Comparison of ENCODE assay signal across 23 cellular contexts in the genomic region with DNA sequence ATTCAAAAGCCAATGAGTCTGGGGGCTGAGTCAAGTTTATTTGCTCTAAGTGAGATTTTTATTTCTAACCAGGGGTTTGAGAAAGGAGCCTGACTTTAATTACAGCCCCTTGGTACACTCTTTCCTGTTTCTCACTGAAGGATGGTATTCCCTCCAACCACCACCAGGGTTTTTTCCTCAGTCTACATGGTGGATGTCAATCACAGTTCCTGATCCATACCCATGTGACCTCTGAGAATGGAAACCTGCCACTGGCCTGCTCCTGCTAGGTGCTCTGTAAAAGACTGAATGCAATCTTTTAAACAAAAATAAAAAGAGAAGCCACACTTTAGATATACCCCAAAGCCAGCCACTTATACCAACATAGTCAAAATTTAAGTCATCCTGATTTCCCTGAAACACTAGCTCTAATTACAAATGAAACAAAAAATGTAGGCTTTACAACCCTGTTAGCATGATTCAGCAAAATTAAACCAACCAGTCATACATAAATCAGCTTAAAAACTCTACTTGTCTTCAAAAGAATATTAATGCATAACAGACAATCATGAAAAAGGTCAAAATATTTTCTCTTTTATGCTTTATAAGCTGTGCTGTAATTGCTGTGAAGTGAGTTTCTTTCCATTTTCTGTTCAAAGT.
DNase-seq lines count a peak whose midpoint lies in the region; ATAC-seq and TF ChIP-seq lines count a peak whose summit lies in the region.
"Had no signal": no experiment of that assay in that cellular context is flagged by ENCODE, and none has a peak within 500 bp of the region (broad histone marks: within the 10 kb centered on the region; RNA-seq: fewer than 3 reads in every experiment).

No MANE protein-coding gene starts in this region.

- no peak for TF ChIP-seq RAD21 in HCT116 (IDR thresholded peaks at IDR 0.05; ENCODE audit: low read depth)

- DNase-seq in HCT116 (ENCODE audit: low read depth, low spot score): peak; percentile 6
- DNase-seq in RKO (ENCODE audit: low spot score): peak; percentile 2
- DNase-seq in iPS-NIHi11 (ENCODE audit: low spot score): peak; percentile 42
- no peak for DNase-seq in stimulated activated CD4-positive, alpha-beta T cell treated with anti-CD3 and anti-CD28 coated beads, Interleukin-12 subunit alpha, Interleukin-12 subunit beta, amount 100 ng/mL, for 4 hours
- no peak for DNase-seq in activated CD8-positive, alpha-beta memory T cell treated with anti-CD3 and anti-CD28 coated beads, Interleukin-2, amount 50 U/mL, for 48 hours
- no peak for DNase-seq in HAP-1 (ENCODE audit: low spot score in 2 of 2)
- no peak for DNase-seq in Kasumi-1 (lab: John Stamatoyannopoulos, UW)
- DNase-seq: brain microvascular endothelial cell; colonic mucosa; DMS79; foreskin melanocyte; MG63; NCI-H1694; Peyer's patch; stimulated activated CD4-positive, alpha-beta T cell treated with anti-CD3 and anti-CD28 coated beads, Interleukin-4, amount 100 ng/mL, for 24 hours; T-helper 9 cell had no signal

- peak; percentile 24 for TF ChIP-seq CTCF in C4-2B (conservative IDR thresholded peaks at IDR 0.05)
- TF ChIP-seq CTCF in HCT116 (IDR thresholded peaks at IDR 0.05 in 2 of 3, conservative IDR thresholded peaks at IDR 0.05 in 1 of 3; ENCODE audit: borderline replicate concordance in 1 of 3, insufficient read depth in 1 of 3, low read depth in 2 of 3, low read length in 2 of 3): peak in 2 of 3 experiments; percentile 34 to 43; a peak in 3 of 6 replicates

- no peak overlapping the region for H2AFZ ChIP-seq in HCT116 (ENCODE audit: low read depth, low read length, poor library complexity, severe bottlenecking)

- POLR2A ChIA-PET in HCT116 (lab: Charles Lee): no interaction called here

- in situ Hi-C loops in HAP-1 (cut with MboI; ENCODE audit: low sequenced_read_pairs): no loop called here

- no peaks in the 10 kb centered on the region for H4K20me1 ChIP-seq in HCT116 (ENCODE audit: insufficient read depth)

- CTCF ChIA-PET in HCT116 (lab: Charles Lee): interaction anchor here (0.9 kb wide), 1 partner anchor 10 kb away, joined by 3 read pairs; no protein-coding TSS in a partner anchor

- no TSS peak for BruUV-seq in HCT116 (replicated peaks; lab: Mats Ljungman, UMichigan)

- ATAC-seq in HCT116: peak; percentile 85
- ATAC-seq: activated CD4-positive, CD25-positive, alpha-beta regulatory T cell treated with anti-CD3 and anti-CD28 coated beads, Interleukin-2, amount 50 U/mL, for 24 hours; activated T-helper 17 cell treated with anti-CD3 and anti-CD28 coated beads, Interleukin-2, amount 50 U/mL, for 72 hours; natural killer cell treated with Interleukin-12 subunit alpha and Interleukin-12 subunit beta and Interleukin-15 and Interleukin-18, amount 100 ng/mL, for 72 hours had no signal

- H3K9me3 ChIP-seq in HCT116 (ENCODE audit: control insufficient read depth in 1 of 2, insufficient read depth in 1 of 2, low read depth in 1 of 2, low read length in 2 of 2) (no peaks in the 10 kb centered on the region), HAP-1 (no peaks in the 10 kb centered on the region)
- H3K9me3 ChIP-seq: colonic mucosa, MG63, Peyer's patch, vagina had no signal

- H3K27ac ChIP-seq in C4-2B (no peak overlapping the region), HCT116 (ENCODE audit: low read depth, low read length) (no peak overlapping the region)
- H3K27ac ChIP-seq: brain microvascular endothelial cell, colonic mucosa, Peyer's patch, SK-N-MC, skin epidermis, vagina had no signal

- H3K79me2 ChIP-seq in HCT116 (ENCODE audit: insufficient read depth, low read length): no peaks in the 10 kb centered on the region

- intact Hi-C loops in HCT116 (cut with micrococcal nuclease): no loop called here

- TF ChIP-seq POLR2A in HCT116 (IDR thresholded peaks at IDR 0.05; ENCODE audit: borderline replicate concordance, extremely low read depth, insufficient read depth, insufficient read length): no peak

- H3K9ac ChIP-seq in HCT116 (ENCODE audit: low read length): no peak overlapping the region

- H3K4me1 ChIP-seq in HCT116 (ENCODE audit: control insufficient read depth in 1 of 2, insufficient read depth in 2 of 2, low read length in 2 of 2) (no peaks in the 10 kb centered on the region), HAP-1 (no peaks in the 10 kb centered on the region)
- H3K4me1 ChIP-seq: colonic mucosa, Peyer's patch, vagina had no signal

- no peaks in the 10 kb centered on the region for H3K9me2 ChIP-seq in HCT116 (ENCODE audit: insufficient read depth)

- no peak overlapping the region for H3K4me3 ChIP-seq in HCT116 (replicated peaks in 1 of 2; ENCODE audit: low read depth in 1 of 2, low read length in 2 of 2)
- no peak overlapping the region for H3K4me3 ChIP-seq in HAP-1
- H3K4me3 ChIP-seq: colonic mucosa, MG63, Peyer's patch, SK-N-MC, skin epidermis, vagina had no signal

- RAD21 ChIA-PET in HCT116 (lab: Charles Lee; ENCODE audit: low non-redundant PET in 1 of 2, low total read pairs in 2 of 2, uncharacterized antibody in 2 of 2, unreplicated experiment in 2 of 2): no interaction called here

- H3K36me3 ChIP-seq in HCT116 (ENCODE audit: control insufficient read depth in 1 of 2, insufficient read depth in 2 of 2, low read length in 2 of 2) (no peaks in the 10 kb centered on the region), HAP-1 (replicated peaks) (no peaks in the 10 kb centered on the region)
- H3K36me3 ChIP-seq: brain microvascular endothelial cell, colonic mucosa, MG63, Peyer's patch, vagina had no signal

- H3K4me2 ChIP-seq in HCT116 (ENCODE audit: low read length): no peak overlapping the region

- H3K27me3 ChIP-seq in HCT116 (ENCODE audit: insufficient read depth, low read length) (no peaks in the 10 kb centered on the region), HAP-1 (ENCODE audit: low read depth) (no peaks in the 10 kb centered on the region)
- H3K27me3 ChIP-seq: brain microvascular endothelial cell, colonic mucosa, MG63, Peyer's patch, vagina had no signal

TF ChIP-seq in HCT116, 20 proteins besides CTCF, POLR2A, EP300 and RAD21:
- TF ChIP-seq CBX3 (IDR thresholded peaks at IDR 0.05; ENCODE audit: low read depth): no peak
- no peak for TF ChIP-seq SRF (IDR thresholded peaks at IDR 0.05; ENCODE audit: low read depth)
- TF ChIP-seq, protein P1, sequence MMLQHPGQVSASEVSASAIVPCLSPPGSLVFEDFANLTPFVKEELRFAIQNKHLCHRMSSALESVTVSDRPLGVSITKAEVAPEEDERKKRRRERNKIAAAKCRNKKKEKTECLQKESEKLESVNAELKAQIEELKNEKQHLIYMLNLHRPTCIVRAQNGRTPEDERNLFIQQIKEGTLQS (IDR thresholded peaks at IDR 0.05): no peak
- TF ChIP-seq SIN3A (IDR thresholded peaks at IDR 0.05; ENCODE audit: low read depth): no peak
- no peak for TF ChIP-seq FOSL1 (IDR thresholded peaks at IDR 0.05; ENCODE audit: low read depth)
- TF ChIP-seq JUND (IDR thresholded peaks at IDR 0.05): no peak
- no peak for TF ChIP-seq EZH2phosphoT487 (IDR thresholded peaks at IDR 0.05; ENCODE audit: borderline replicate concordance)
- TF ChIP-seq EGR1 (IDR thresholded peaks at IDR 0.05; ENCODE audit: low read depth): no peak
- no peak for TF ChIP-seq ELF1 (IDR thresholded peaks at IDR 0.05; ENCODE audit: borderline replicate concordance, low read depth)
- TF ChIP-seq, protein P2, sequence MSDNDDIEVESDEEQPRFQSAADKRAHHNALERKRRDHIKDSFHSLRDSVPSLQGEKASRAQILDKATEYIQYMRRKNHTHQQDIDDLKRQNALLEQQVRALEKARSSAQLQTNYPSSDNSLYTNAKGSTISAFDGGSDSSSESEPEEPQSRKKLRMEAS (IDR thresholded peaks at IDR 0.05): no peak
- TF ChIP-seq CEBPB (IDR thresholded peaks at IDR 0.05; ENCODE audit: low read depth): no peak
- no peak for TF ChIP-seq EZH2 (IDR thresholded peaks at IDR 0.05)
- no peak for TF ChIP-seq ZNF274 (IDR thresholded peaks at IDR 0.05; ENCODE audit: low read depth, low read length)
- no peak for TF ChIP-seq YY1 (IDR thresholded peaks at IDR 0.05; ENCODE audit: extremely low read depth, insufficient replicate concordance, low read depth, low read length)

Comparison
In these comparisons a context has a peak if more than half of its experiments do, and no peak if none do; other contexts are left out.
1. DNase-seq: peak in HCT116 (single experiment), RKO (single experiment) and iPS-NIHi11 (single experiment); none in stimulated activated CD4-positive, alpha-beta T cell treated with anti-CD3 and anti-CD28 coated beads, Interleukin-12 subunit alpha, Interleukin-12 subunit beta, amount 100 ng/mL, for 4 hours (single experiment), activated CD8-positive, alpha-beta memory T cell treated with anti-CD3 and anti-CD28 coated beads, Interleukin-2, amount 50 U/mL, for 48 hours (single experiment), HAP-1 (0 of 2) and Kasumi-1 (0 of 2).